ENCODE assay signal across 14 cellular contexts in genomic region chr19:49458567-49458903, GRCh38. TPM values are rescaled to one million over a fixed set of nuclear protein-coding genes. Genes with fewer than 3 reads are reported as not detected.
DNase-seq lines count a peak whose midpoint lies in the region; ATAC-seq, FAIRE-seq and TF ChIP-seq lines count a peak whose summit lies in the region.
"Had no signal": no experiment of that assay in that cellular context is flagged by ENCODE, and none has a peak within 500 bp of the region (broad histone marks: within the 10 kb centered on the region; RNA-seq: fewer than 3 reads in every experiment).

No MANE protein-coding gene starts in this region.

- DNase-seq in GM12891 (ENCODE audit: insufficient read length, low spot score) (no peak), Peyer's patch (no peak), fibroblast of lung (ENCODE audit: low read depth in 2 of 2) (no peak), spleen (no peak), KBM-7 (no peak), HuH-7.5 (ENCODE audit: low spot score) (no peak), D721Med (ENCODE audit: insufficient read length, low spot score) (no peak)
- DNase-seq: glutamatergic neuron, NCI-H1417, NCI-H226, thyroid gland had no signal

- in situ Hi-C loops in KBM-7 (cut with MboI; ENCODE audit: low pct_unique_long_range_greater_than_20kb, low sequenced_read_pairs) = no loop called here

- ATAC-seq in HG03439 (IDR thresholded peaks at IDR 0.05; ENCODE audit: unreplicated experiment) = no peak
- ATAC-seq: SK-N-SH treated with all-trans-retinoic acid at 6 μM for 48 hours had no signal

- H3K27ac ChIP-seq in Peyer's patch (peak overlapping the region; percentile 32 to 96 (median 70)), fibroblast of lung (ENCODE audit: insufficient read depth, low read length) (peak overlapping the region; percentile 28), spleen (peak overlapping the region; percentile 27 to 97 (median 72))
- H3K27ac ChIP-seq: prostate gland had no signal

- H3K27me3 ChIP-seq in Peyer's patch (no peaks in the 10 kb centered on the region), fibroblast of lung (ENCODE audit: control insufficient read depth, insufficient read depth, low read length) (no peaks in the 10 kb centered on the region), spleen (replicated peaks in 1 of 7) (no peaks in the 10 kb centered on the region)
- H3K27me3 ChIP-seq: thyroid gland had no signal

- no peak overlapping the region for H3K4me2 ChIP-seq in fibroblast of lung (ENCODE audit: extremely low read depth, insufficient read depth, low read length)

- H3K36me3 ChIP-seq in Peyer's patch = peaks cover 0 to 38% (median 0%) of the 10 kb centered on the region in 3 donors
- no peaks in the 10 kb centered on the region for H3K36me3 ChIP-seq in fibroblast of lung (ENCODE audit: control insufficient read depth, insufficient read depth, low read length)
- H3K36me3 ChIP-seq in spleen = peaks cover 0 to 66% (median 27%) of the 10 kb centered on the region in 6 donors
- H3K36me3 ChIP-seq: prostate gland had no signal

- WGBS in spleen, 5 donors = 61 to 78% (median 73%) methylated on average over 5 of the region's 5 CpGs

- TF ChIP-seq CTCF in Peyer's patch (IDR thresholded peaks at IDR 0.05) (no peak), fibroblast of lung (conservative IDR thresholded peaks at IDR 0.05 in 1 of 2, IDR thresholded peaks at IDR 0.05 in 1 of 2; ENCODE audit: low read depth in 1 of 2, low read length in 2 of 2) (no peak), spleen (IDR thresholded peaks at IDR 0.05 in 8 of 11, conservative IDR thresholded peaks at IDR 0.05 in 3 of 11) (no peak), D721Med (IDR thresholded peaks at IDR 0.05; ENCODE audit: insufficient read depth, missing control alignments) (no peak)

- intact Hi-C loops in spleen (cut with DNase I; ENCODE audit: low total_unique reads) = no loop called here

- no peak for TF ChIP-seq POLR2A in GM12891 (IDR thresholded peaks at IDR 0.05; ENCODE audit: low read depth, low read length)
- no peak for TF ChIP-seq POLR2A in Peyer's patch (IDR thresholded peaks at IDR 0.05)
- no peak for TF ChIP-seq POLR2A in spleen (IDR thresholded peaks at IDR 0.05)

- H2AFZ ChIP-seq in fibroblast of lung (ENCODE audit: low read length) = no peak overlapping the region

- H3K9me3 ChIP-seq in Peyer's patch (no peaks in the 10 kb centered on the region), fibroblast of lung (ENCODE audit: control insufficient read depth, insufficient read depth, low read depth, low read length) (no peaks in the 10 kb centered on the region), spleen (no peaks in the 10 kb centered on the region)
- H3K9me3 ChIP-seq: prostate gland, thyroid gland had no signal

- peaks cover 3 to 31% (median 10%) of the 10 kb centered on the region in 4 donors for H3K4me1 ChIP-seq in Peyer's patch
- no peaks in the 10 kb centered on the region for H3K4me1 ChIP-seq in fibroblast of lung (ENCODE audit: control insufficient read depth, extremely low read depth, insufficient read depth, low read length)
- H3K4me1 ChIP-seq in spleen = peaks cover 12 to 57% (median 25%) of the 10 kb centered on the region in 6 donors
- H3K4me1 ChIP-seq: prostate gland had no signal

- H3K9ac ChIP-seq in fibroblast of lung (ENCODE audit: insufficient read depth, low read length) = no peak overlapping the region

- no peaks in the 10 kb centered on the region for H4K20me1 ChIP-seq in fibroblast of lung (ENCODE audit: control insufficient read depth, extremely low read depth, insufficient read depth, low read length)

- FAIRE-seq in GM12891 (lab: Jason Lieb, UNC) (peak; percentile 55), D721Med (lab: Jason Lieb, UNC) (no peak)

- no peaks in the 10 kb centered on the region for H3K79me2 ChIP-seq in fibroblast of lung (ENCODE audit: control insufficient read depth, insufficient read depth, low read length)

- no peak overlapping the region for H3K4me3 ChIP-seq in Peyer's patch
- H3K4me3 ChIP-seq in fibroblast of lung (replicated peaks in 1 of 4; ENCODE audit: control extremely low read depth in 1 of 4, insufficient read depth in 1 of 4, low read depth in 3 of 4, low read length in 4 of 4) = no peak overlapping the region
- H3K4me3 ChIP-seq in spleen = no peak overlapping the region
- H3K4me3 ChIP-seq: prostate gland, thyroid gland had no signal

TF ChIP-seq in GM12891, 5 proteins besides CTCF, POLR2A, EP300 and RAD21:
- TF ChIP-seq SPI1 (IDR thresholded peaks at IDR 0.05; ENCODE audit: low read depth, low read length) (no peak), PAX5 (IDR thresholded peaks at IDR 0.05; ENCODE audit: insufficient read depth, low read length, severe bottlenecking) (no peak), TAF1 (IDR thresholded peaks at IDR 0.05; ENCODE audit: low read depth, low read length) (no peak)

RNA-seq across cellular contexts. Expression of gene ALDH16A1, which starts 5.5 kb away (rescaled TPM):
- 13.7 TPM for polyA plus RNA-seq in GM12891 (2012; ENCODE audit: low read depth, missing spikeins)
- 10 to 100 TPM; 33.8 to 53.6 (median 49.1) TPM for total RNA-seq in Peyer's patch
- 13.9 and 24.9 TPM in 2 replicates for total RNA-seq in fibroblast of lung
- polyA plus RNA-seq in fibroblast of lung = 2.4 and 4.3 TPM in 2 replicates
- 7.1 and 14.6 TPM in 2 replicates for polyA plus RNA-seq in fibroblast of lung (2012)
- 4.0 and 5.1 TPM in 2 replicates for polyA minus RNA-seq in fibroblast of lung (ENCODE audit: low replicate concordance)
- 10 to 100 TPM; 38.7 to 50.2 (median 45.8) TPM for total RNA-seq in spleen
- 10 to 100 TPM; 54.9 to 99.9 (median 94.9) TPM for polyA plus RNA-seq in spleen

RNA-seq across cellular contexts. Expression of gene PIH1D1, which starts 6.9 kb away (rescaled TPM):
- 116 TPM for polyA plus RNA-seq in GM12891 (2012; ENCODE audit: low read depth, missing spikeins)
- total RNA-seq in Peyer's patch = 100 to 1,000 TPM in 3 of 4 donors, 10 to 100 TPM in 1; 96.2 to 229 (median 115) TPM
- total RNA-seq in fibroblast of lung = 94.5 and 110 TPM in 2 replicates
- 42.5 and 53.8 TPM in 2 replicates for polyA plus RNA-seq in fibroblast of lung
- 40.5 and 59.5 TPM in 2 replicates for polyA plus RNA-seq in fibroblast of lung (2012)
- 30.5 and 90.2 TPM in 2 replicates for polyA minus RNA-seq in fibroblast of lung (ENCODE audit: low replicate concordance)
- 10 to 100 TPM; 76.0 to 94.3 (median 86.1) TPM for total RNA-seq in spleen
- 100 to 1,000 TPM in 2 of 3 donors, 10 to 100 TPM in 1; 85.3 to 140 (median 118) TPM for polyA plus RNA-seq in spleen

RNA-seq across cellular contexts. Expression of gene FLT3LG, which starts 15.5 kb away (rescaled TPM):
- 6.8 TPM for polyA plus RNA-seq in GM12891 (2012; ENCODE audit: low read depth, missing spikeins)
- total RNA-seq in Peyer's patch (10 to 100 TPM in 1 of 4 donors, 1 to 10 TPM in 3; 2.8 to 22.3 (median 5.0) TPM), fibroblast of lung (3.3 and 4.5 TPM in 2 replicates), spleen (10 to 100 TPM; 11.2 to 32.8 (median 24.1) TPM)
- polyA plus RNA-seq in fibroblast of lung (4.3 and 4.4 TPM in 2 replicates), spleen (10 to 100 TPM; 16.4 to 26.4 (median 19.9) TPM)
- polyA plus RNA-seq in fibroblast of lung (2012) = 20.5 and 20.8 TPM in 2 replicates
- 7.2 and 15.7 TPM in 2 replicates for polyA minus RNA-seq in fibroblast of lung (ENCODE audit: low replicate concordance)

RNA-seq across cellular contexts. Expression of gene SLC17A7, which starts 17.2 kb away (rescaled TPM):
- 0.09 TPM for polyA plus RNA-seq in GM12891 (2012; ENCODE audit: low read depth, missing spikeins)
- total RNA-seq in Peyer's patch (1 to 10 TPM in 3 of 4 donors, not detected in 1; 1.2 to 2.0 (median 1.7) TPM), fibroblast of lung (0.33 TPM in 1 of 2 replicates, not detected in the other), spleen (under 1 TPM in 2 of 7 donors, not detected in 5; 0.10 to 0.13 TPM)
- polyA plus RNA-seq in fibroblast of lung (0.06 and 0.08 TPM in 2 replicates), spleen (under 1 TPM; 0.07 to 0.12 (median 0.10) TPM)
- polyA plus RNA-seq in fibroblast of lung (2012) = 0.10 TPM in 1 of 2 replicates, not detected in the other
- polyA minus RNA-seq in fibroblast of lung (ENCODE audit: low replicate concordance) = 1.0 TPM in 1 of 2 replicates, not detected in the other

RNA-seq across cellular contexts. Expression of gene RPL13A, which starts 28.9 kb away (rescaled TPM):
- 6,963 TPM for polyA plus RNA-seq in GM12891 (2012; ENCODE audit: low read depth, missing spikeins)
- total RNA-seq in Peyer's patch (1,000 to 10,000 TPM; 1,523 to 3,539 (median 1,798) TPM), fibroblast of lung (3,385 and 5,250 TPM in 2 replicates), spleen (1,000 to 10,000 TPM; 2,521 to 3,132 (median 2,768) TPM)
- polyA plus RNA-seq in fibroblast of lung (1,345 and 1,418 TPM in 2 replicates), spleen (1,000 to 10,000 TPM; 6,561 to 7,408 (median 7,261) TPM)
- polyA plus RNA-seq in fibroblast of lung (2012) = 3,489 and 4,000 TPM in 2 replicates
- polyA minus RNA-seq in fibroblast of lung (ENCODE audit: low replicate concordance) = 3,123 and 3,213 TPM in 2 replicates
